In genomic region chr1:25631750-25632495, GRCh38 we compare ENCODE assay signal across 13 cellular contexts. TPM values are rescaled to one million over a fixed set of nuclear protein-coding genes. Genes with fewer than 3 reads are reported as not detected.
DNase-seq lines count a peak whose midpoint lies in the region; ATAC-seq and TF ChIP-seq lines count a peak whose summit lies in the region.
"Had no signal": no experiment of that assay in that cellular context is flagged by ENCODE, and none has a peak within 500 bp of the region (broad histone marks: within the 10 kb centered on the region; RNA-seq: fewer than 3 reads in every experiment).

No MANE protein-coding gene starts in this region.

- DNase-seq in T-helper 17 cell (no peak), fibroblast of pulmonary artery (ENCODE audit: low read depth) (peak; percentile 39), omental fat pad (ENCODE audit: low spot score) (no peak), mucosa of descending colon (no peak), chondrocyte (ENCODE audit: low spot score) (no peak), COLO668 (lab: John Stamatoyannopoulos, UW; ENCODE audit: unreplicated experiment) (no peak), NOMO-1 treated with dmso at 0.1 percent for 144 hours (lab: John Stamatoyannopoulos, UW; ENCODE audit: unreplicated experiment) (no peak)
- DNase-seq: amniotic stem cell, H7, islet precursor cell, NCI-H2171 treated with DMSO at 0.1 percent for 48 hours had no signal

- H3K27ac ChIP-seq in ACC112 (ENCODE audit: low read depth, low read length): no peak overlapping the region
- H3K27ac ChIP-seq: BLaER1 had no signal

- peak overlapping the region; percentile 99 for H3K27ac Mint-ChIP-seq in T-helper 17 cell
- no peak overlapping the region for H3K27ac Mint-ChIP-seq in chondrocyte (ENCODE audit: unreplicated experiment)

- no peak for TF ChIP-seq CTCF in fibroblast of pulmonary artery (IDR thresholded peaks at IDR 0.05; ENCODE audit: low read length, missing control alignments)
- TF ChIP-seq CTCF in omental fat pad (IDR thresholded peaks at IDR 0.05): no peak
- TF ChIP-seq CTCF in mucosa of descending colon (IDR thresholded peaks at IDR 0.05): no peak
- no peak for TF ChIP-seq CTCF in chondrocyte (IDR thresholded peaks at IDR 0.05)

- H3K9me3 ChIP-seq in T-helper 17 cell (ENCODE audit: control insufficient read depth, low read length, poor library complexity, severe bottlenecking) (no peaks in the 10 kb centered on the region), mucosa of descending colon (peaks cover 9% of the 10 kb centered on the region)

- peaks cover 16% of the 10 kb centered on the region for H3K9me3 Mint-ChIP-seq in chondrocyte (ENCODE audit: low read depth)

- no peaks in the 10 kb centered on the region for H3K79me2 ChIP-seq in ACC112 (ENCODE audit: control insufficient read depth, insufficient read depth, low read length, unreplicated experiment)

- intact Hi-C loops in mucosa of descending colon (cut with DNase I, micrococcal nuclease): no loop called here

- H3K27me3 Mint-ChIP-seq in T-helper 17 cell (no peaks in the 10 kb centered on the region), chondrocyte (ENCODE audit: low read depth) (no peaks in the 10 kb centered on the region)

- peaks cover 10% of the 10 kb centered on the region for H3K36me3 Mint-ChIP-seq in T-helper 17 cell (ENCODE audit: low read depth)
- peaks cover 7% of the 10 kb centered on the region for H3K36me3 Mint-ChIP-seq in chondrocyte (ENCODE audit: low read depth)

- H3K27me3 ChIP-seq in ACC112 (ENCODE audit: insufficient read depth, low read length): peaks cover 2% of the 10 kb centered on the region; the same call in 1 of the 2 replicates
- H3K27me3 ChIP-seq: BLaER1 had no signal

- H3K4me3 Mint-ChIP-seq in T-helper 17 cell (peak overlapping the region; percentile 94), chondrocyte (ENCODE audit: unreplicated experiment) (no peak overlapping the region)

- H3K36me3 ChIP-seq in ACC112 (ENCODE audit: insufficient read depth, low read length): no peaks in the 10 kb centered on the region
- H3K36me3 ChIP-seq in mucosa of descending colon (ENCODE audit: low read depth): no peaks in the 10 kb centered on the region
- H3K36me3 ChIP-seq: BLaER1 had no signal

- H3K4me1 Mint-ChIP-seq in T-helper 17 cell: peaks cover 49% of the 10 kb centered on the region
- H3K4me1 Mint-ChIP-seq in chondrocyte (ENCODE audit: low read depth): peaks cover 14% of the 10 kb centered on the region

- ATAC-seq in T-helper 17 cell: peak; percentile 38
- ATAC-seq in omental fat pad (ENCODE audit: low FRiP score): peak; percentile 57
- ATAC-seq in mucosa of descending colon: no peak

- peaks cover 7% of the 10 kb centered on the region for H3K4me1 ChIP-seq in ACC112 (ENCODE audit: control insufficient read depth, insufficient read depth, low read length, unreplicated experiment)
- no peaks in the 10 kb centered on the region for H3K4me1 ChIP-seq in mucosa of descending colon (ENCODE audit: low read depth)

- H2AFZ ChIP-seq in ACC112 (ENCODE audit: low read length, unreplicated experiment): no peak overlapping the region

- peak overlapping the region; percentile 14 for H3K4me3 ChIP-seq in ACC112 (ENCODE audit: low read depth, low read length)
- no peak overlapping the region for H3K4me3 ChIP-seq in fibroblast of pulmonary artery (replicated peaks; ENCODE audit: low read depth, low read length)
- no peak overlapping the region for H3K4me3 ChIP-seq in mucosa of descending colon
- H3K4me3 ChIP-seq: BLaER1 had no signal

RNA-seq across cellular contexts. Expression of gene MAN1C1, which starts 15.3 kb away (rescaled TPM):
- total RNA-seq in T-helper 17 cell (10 to 100 TPM; 16.9 to 27.3 TPM), omental fat pad (10 to 100 TPM; 21.0 to 47.4 (median 24.4) TPM), mucosa of descending colon (10 to 100 TPM in 1 of 3 donors, 1 to 10 TPM in 2; 2.5 to 22.0 (median 6.1) TPM), chondrocyte (10.7 to 11.3 TPM (median 10.9 TPM) in 3 replicates)
